Comparison of ENCODE assay signal across 15 cellular contexts in genomic region chr20:43430265-43430664, GRCh38.
"Had no signal": no experiment of that assay in that cellular context is flagged by ENCODE, and none has a peak within 500 bp of the region (broad histone marks: within the 10 kb centered on the region; RNA-seq: fewer than 3 reads in every experiment).

No MANE protein-coding gene starts in this region.

- H3K36me3 Mint-ChIP-seq: activated naive CD8-positive, alpha-beta T cell treated with anti-CD3 and anti-CD28 coated beads for 36 hours had no signal

- H3K27me3 ChIP-seq: brain microvascular endothelial cell, ovary, upper lobe of left lung had no signal

- H3K4me3 Mint-ChIP-seq: activated naive CD8-positive, alpha-beta T cell treated with anti-CD3 and anti-CD28 coated beads for 36 hours; activated T-cell treated with anti-CD3 and anti-CD28 coated beads, Interleukin-2, amount 50 U/mL, for 4 hours; dendritic cell treated with granulocyte-macrophage colony-stimulating factor and Interleukin-4, amounts not matched to agents 40 ng/mL and 50 ng/mL, for 4 days; effector memory CD8-positive, alpha-beta T cell; T-helper 2 cell treated with Interferon-gamma antibody and Interleukin-4, amounts not matched to agents 5 μg/mL and 100 μg/mL, for 36 hours had no signal

- H3K27ac ChIP-seq: brain microvascular endothelial cell, ovary, upper lobe of left lung had no signal

- ATAC-seq: activated CD4-positive, CD25-positive, alpha-beta regulatory T cell treated with anti-CD3 and anti-CD28 coated beads, Interleukin-2, amount 50 U/mL, for 24 hours; activated T-cell treated with anti-CD3 and anti-CD28 coated beads, Interleukin-2, amount 50 U/mL, for 4 hours; effector memory CD8-positive, alpha-beta T cell; stimulated activated naive CD8-positive, alpha-beta T cell treated with anti-CD3 and anti-CD28 coated beads, Interleukin-15, Interleukin-2, amounts not matched to agents 100 U/mL and 50 U/mL, for 24 hours had no signal

- H3K9me3 Mint-ChIP-seq: activated naive CD8-positive, alpha-beta T cell treated with anti-CD3 and anti-CD28 coated beads for 36 hours; activated T-cell treated with anti-CD3 and anti-CD28 coated beads, Interleukin-2, amount 50 U/mL, for 4 hours; dendritic cell treated with granulocyte-macrophage colony-stimulating factor and Interleukin-4, amounts not matched to agents 40 ng/mL and 50 ng/mL, for 4 days; effector memory CD8-positive, alpha-beta T cell; T-helper 2 cell treated with Interferon-gamma antibody and Interleukin-4, amounts not matched to agents 5 μg/mL and 100 μg/mL, for 36 hours had no signal

- H3K4me1 ChIP-seq: upper lobe of left lung had no signal

- DNase-seq: activated CD4-positive, alpha-beta T cell treated with anti-CD3 and anti-CD28 coated beads, Interleukin-2, amount 50 U/mL, for 4 hours; activated effector memory CD4-positive, alpha-beta T cell treated with anti-CD3 and anti-CD28 coated beads, Interleukin-2, amount 50 U/mL, for 16 hours; activated naive CD8-positive, alpha-beta T cell treated with anti-CD3 and anti-CD28 coated beads for 36 hours; activated T-cell treated with anti-CD3 and anti-CD28 coated beads, Interleukin-2, amount 50 U/mL, for 4 hours; brain microvascular endothelial cell; effector memory CD8-positive, alpha-beta T cell; kidney; ovary; stimulated activated CD4-positive, alpha-beta T cell treated with anti-CD3 and anti-CD28 coated beads, Interleukin-2, amount 100 ng/mL, for 48 hours; stimulated activated CD8-positive, alpha-beta memory T cell treated with anti-CD3 and anti-CD28 coated beads, Interleukin-4, amount 100 ng/mL, for 48 hours; stimulated activated naive CD8-positive, alpha-beta T cell treated with anti-CD3 and anti-CD28 coated beads, Interleukin-15, Interleukin-2, amounts not matched to agents 100 U/mL and 50 U/mL, for 24 hours; upper lobe of left lung had no signal

- H3K27ac Mint-ChIP-seq: activated naive CD8-positive, alpha-beta T cell treated with anti-CD3 and anti-CD28 coated beads for 36 hours; dendritic cell treated with granulocyte-macrophage colony-stimulating factor and Interleukin-4, amounts not matched to agents 40 ng/mL and 50 ng/mL, for 4 days; effector memory CD8-positive, alpha-beta T cell; T-helper 2 cell treated with Interferon-gamma antibody and Interleukin-4, amounts not matched to agents 5 μg/mL and 100 μg/mL, for 36 hours had no signal

- H3K9me3 ChIP-seq: ovary, upper lobe of left lung had no signal

- H3K4me3 ChIP-seq: ovary, upper lobe of left lung had no signal

- H3K36me3 ChIP-seq: brain microvascular endothelial cell, ovary, upper lobe of left lung had no signal

- H3K4me1 Mint-ChIP-seq: activated naive CD8-positive, alpha-beta T cell treated with anti-CD3 and anti-CD28 coated beads for 36 hours had no signal
